ENCODE assay signal across 8 cellular contexts in the genomic region with DNA sequence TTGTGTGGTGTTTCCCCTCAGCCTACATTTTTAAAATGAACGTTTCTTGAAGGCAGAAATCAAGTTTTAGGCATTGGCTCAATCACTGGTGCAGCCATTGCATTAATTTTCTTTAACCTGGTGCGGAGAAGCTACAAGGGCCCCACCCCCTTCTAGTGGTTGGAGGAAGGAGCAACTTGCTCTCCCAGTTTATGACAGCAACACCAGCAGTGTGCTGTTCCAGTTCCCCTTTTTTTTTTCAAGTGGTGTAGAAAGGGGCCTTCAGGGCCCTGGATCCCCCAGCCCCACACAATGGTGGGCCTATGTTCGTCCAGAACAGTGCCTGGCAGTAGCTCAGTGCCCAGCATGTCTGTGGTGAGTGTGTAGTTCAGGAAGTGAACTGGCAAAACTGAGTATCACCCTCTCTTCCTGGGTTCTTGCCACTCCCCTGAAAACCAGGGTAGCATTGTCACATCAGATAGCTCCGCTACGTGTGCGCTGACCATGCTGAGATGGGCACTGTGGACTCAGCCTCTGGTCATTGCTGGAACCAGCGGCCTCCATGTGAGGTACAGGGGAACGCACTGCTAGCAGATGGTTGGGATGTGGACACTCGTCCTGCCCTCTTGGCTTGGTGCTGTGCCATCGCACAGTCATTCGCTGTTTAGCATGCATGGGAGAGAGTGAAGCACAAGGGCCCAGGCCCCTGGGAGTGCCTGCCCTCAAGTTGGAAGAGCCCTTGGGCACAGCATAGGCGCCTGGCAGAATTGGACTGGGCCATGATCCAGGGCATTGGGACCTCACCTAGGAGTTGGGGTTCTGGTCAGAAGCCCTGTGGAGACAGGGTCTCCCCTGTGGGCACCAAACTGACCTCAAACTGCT. TPM values are rescaled to one million over a fixed set of nuclear protein-coding genes. Genes with fewer than 3 reads are reported as not detected.
DNase-seq lines count a peak whose midpoint lies in the region; ATAC-seq and TF ChIP-seq lines count a peak whose summit lies in the region.

No MANE protein-coding gene starts in this region.

- peaks cover 74% of the 10 kb centered on the region for H4K20me1 ChIP-seq in GM23248 (ENCODE audit: insufficient read depth)
- peaks cover 67% of the 10 kb centered on the region for H4K20me1 ChIP-seq in OCI-LY7 (ENCODE audit: insufficient read depth, low read length)

- H3K36me3 ChIP-seq in GM23248 (ENCODE audit: low read depth) (peaks cover 5% of the 10 kb centered on the region; the same call in 1 of the 2 replicates), OCI-LY7 (ENCODE audit: insufficient read depth, low read length) (peaks cover 94% of the 10 kb centered on the region), gastrocnemius medialis (no peaks in the 10 kb centered on the region)

- POLR2A ChIA-PET in OCI-LY7 (lab: Charles Lee) = interaction anchor here (0.7 kb wide), 1 partner anchor 36 kb away, joined by 3 read pairs; no protein-coding TSS in a partner anchor

- H3K79me2 ChIP-seq in GM23248 (ENCODE audit: insufficient read depth) (peaks cover 100% of the 10 kb centered on the region), OCI-LY7 (ENCODE audit: insufficient read depth, low read depth, low read length) (peaks cover 100% of the 10 kb centered on the region)

- H2AFZ ChIP-seq in GM23248 = no peak overlapping the region
- H2AFZ ChIP-seq in OCI-LY7 (ENCODE audit: low read length) = no peak overlapping the region

- WGBS in GM23248 (ENCODE audit: low coverage in 1 of 2, low lambda C conversion rate in 2 of 2, missing lambda C conversion rate in 2 of 2), 2 experiments = 60 to 61% methylated on average over 12 of the region's 12 CpGs

- no peaks in the 10 kb centered on the region for H3K27me3 ChIP-seq in GM23248 (replicated peaks; ENCODE audit: insufficient read depth)
- no peaks in the 10 kb centered on the region for H3K27me3 ChIP-seq in gastrocnemius medialis

- no TSS peak for BruUV-seq in OCI-LY7 (replicated peaks; lab: Mats Ljungman, UMichigan)

- TF ChIP-seq POLR2A in gastrocnemius medialis (IDR thresholded peaks at IDR 0.05) = no peak

- H3K4me2 ChIP-seq in GM23248 (ENCODE audit: unreplicated experiment) = peak overlapping the region; percentile 12
- H3K4me2 ChIP-seq in OCI-LY7 (ENCODE audit: low read length) = peak overlapping the region; percentile 48

- peaks cover 72% of the 10 kb centered on the region for H3K4me1 Mint-ChIP-seq in endothelial cell (ENCODE audit: unreplicated experiment)

- TF ChIP-seq CTCF in OCI-LY7 (conservative IDR thresholded peaks at IDR 0.05; ENCODE audit: low read length) (no peak), endothelial cell (IDR thresholded peaks at IDR 0.05; ENCODE audit: unreplicated experiment) (no peak), gastrocnemius medialis (IDR thresholded peaks at IDR 0.05 in 4 of 5, conservative IDR thresholded peaks at IDR 0.05 in 1 of 5) (no peak), foreskin fibroblast (IDR thresholded peaks at IDR 0.05; ENCODE audit: low read depth, low read length) (no peak), GM13977 (IDR thresholded peaks at IDR 0.05; ENCODE audit: extremely low read depth, insufficient read depth, missing control alignments) (no peak)

- H3K36me3 Mint-ChIP-seq in endothelial cell (ENCODE audit: low read depth, unreplicated experiment) = peaks cover 18% of the 10 kb centered on the region

- H3K27ac ChIP-seq in GM23248 (peak overlapping the region; percentile 93), OCI-LY7 (ENCODE audit: low read depth, low read length, poor library complexity, severe bottlenecking) (no peak overlapping the region), gastrocnemius medialis (peak overlapping the region; percentile 34 to 93 (median 46))

- H3K4me3 ChIP-seq in GM23248 (no peak overlapping the region), OCI-LY7 (ENCODE audit: low read depth, low read length, poor library complexity, severe bottlenecking) (peak overlapping the region; percentile 27), gastrocnemius medialis (no peak overlapping the region), foreskin fibroblast (ENCODE audit: low read depth in 1 of 2, low read length in 2 of 2) (no peak overlapping the region)

- H3K9me2 ChIP-seq in GM23248 (ENCODE audit: insufficient read depth) = no peaks in the 10 kb centered on the region
- no peaks in the 10 kb centered on the region for H3K9me2 ChIP-seq in OCI-LY7 (ENCODE audit: insufficient read depth, low read length)

- in situ Hi-C loops in GM23248 (cut with MboI) = no loop called here
- in situ Hi-C loops in gastrocnemius medialis (cut with MboI; ENCODE audit: low sequenced_read_pairs in 4 of 4) = loop anchor here in 1 of 4 donors (25.0 kb wide), 1 partner anchor 327 kb away; no protein-coding TSS in a partner anchor
- in situ Hi-C loops in GM13977 (cut with MboI; ENCODE audit: low pct_unique_long_range_greater_than_20kb, low sequenced_read_pairs, unreplicated experiment) = no loop called here

- CTCF ChIA-PET in OCI-LY7 (lab: Charles Lee; ENCODE audit: unreplicated experiment) = no interaction called here

- H3K4me3 Mint-ChIP-seq in endothelial cell (ENCODE audit: unreplicated experiment) = peak overlapping the region; percentile 77

- peak; percentile 36 for DNase-seq in GM23248
- DNase-seq in OCI-LY7 (ENCODE audit: low spot score) = peak; percentile 54
- DNase-seq in endothelial cell (ENCODE audit: low spot score) = no peak
- peak in 1 of 2 donors; percentile 31 for DNase-seq in gastrocnemius medialis
- no peak for DNase-seq in foreskin fibroblast
- DNase-seq in GM13977 (ENCODE audit: low spot score) = no peak
- DNase-seq in central memory CD4-positive, alpha-beta T cell = no peak
- DNase-seq in NCI-H748 treated with DMSO at 0.1 percent for 48 hours (lab: John Stamatoyannopoulos, UW) = no peak

- H3K9me3 Mint-ChIP-seq in endothelial cell (ENCODE audit: unreplicated experiment) = no peaks in the 10 kb centered on the region

- H3F3A ChIP-seq in GM23248 (ENCODE audit: insufficient read depth) = peaks cover 66% of the 10 kb centered on the region

- H3K4me1 ChIP-seq in GM23248 (ENCODE audit: insufficient read depth) (peaks cover 75% of the 10 kb centered on the region), OCI-LY7 (ENCODE audit: insufficient read depth, low read length, poor library complexity, severe bottlenecking) (peaks cover 57% of the 10 kb centered on the region), gastrocnemius medialis (peaks cover 78 to 81% of the 10 kb centered on the region in 2 donors)

- no peak for ATAC-seq in gastrocnemius medialis

- intact Hi-C loops in OCI-LY7 (cut with micrococcal nuclease; ENCODE audit: unreplicated experiment) = no loop called here
- intact Hi-C loops in gastrocnemius medialis (cut with DNase I; ENCODE audit: low total_unique reads) = loop anchor here (10.0 kb wide), 4 partner anchors 145 to 1535 kb away; a partner anchor contains a TSS

- H3K9me3 ChIP-seq in GM23248 (ENCODE audit: low read depth) = no peaks in the 10 kb centered on the region
- peaks cover 18% of the 10 kb centered on the region for H3K9me3 ChIP-seq in OCI-LY7 (ENCODE audit: low read length)
- peaks cover 0 to 6% (median 0%) of the 10 kb centered on the region in 3 donors for H3K9me3 ChIP-seq in gastrocnemius medialis

- peaks cover 14% of the 10 kb centered on the region for H3K27me3 Mint-ChIP-seq in endothelial cell (ENCODE audit: unreplicated experiment)

- H3K27ac Mint-ChIP-seq in endothelial cell (ENCODE audit: unreplicated experiment) = peak overlapping the region; percentile 63

- peak overlapping the region; percentile 98 for H3K9ac ChIP-seq in GM23248

RNA-seq across cellular contexts. Expression of a gene that starts 7.2 kb away (rescaled TPM):
- total RNA-seq in GM23248 (2014; rRNA removed; shearing (Covaris generic)) = 259 and 292 TPM in 2 replicates
- polyA plus RNA-seq in GM23248 (2016; fragmentation: Nextera tagmentation; extraction: Ambion mirVana) = 656 and 698 TPM in 2 replicates
- 125 and 163 TPM in 2 replicates for total RNA-seq in OCI-LY7 (2014; rRNA removed; shearing (Covaris generic))
- total RNA-seq in OCI-LY7 (2022) (311 and 322 TPM in 2 replicates), endothelial cell (ENCODE audit: unreplicated experiment) (393 TPM), gastrocnemius medialis (100 to 1,000 TPM; 234 to 422 (median 306) TPM)

RNA-seq across cellular contexts. Expression of a gene that starts 13.4 kb away (rescaled TPM):
- 11.6 and 15.6 TPM in 2 replicates for total RNA-seq in GM23248 (2014; rRNA removed; shearing (Covaris generic))
- 19.9 and 23.4 TPM in 2 replicates for polyA plus RNA-seq in GM23248 (2016; fragmentation: Nextera tagmentation; extraction: Ambion mirVana)
- total RNA-seq in OCI-LY7 (2014; rRNA removed; shearing (Covaris generic)) = 33.3 and 33.4 TPM in 2 replicates
- total RNA-seq in OCI-LY7 (2022) (30.7 and 32.2 TPM in 2 replicates), endothelial cell (ENCODE audit: unreplicated experiment) (23.2 TPM), gastrocnemius medialis (10 to 100 TPM in 1 of 4 donors, 1 to 10 TPM in 3; 5.9 to 11.0 (median 7.8) TPM)

RNA-seq across cellular contexts. Expression of a gene that starts 19.3 kb away (rescaled TPM):
- 57.5 and 84.4 TPM in 2 replicates for total RNA-seq in GM23248 (2014; rRNA removed; shearing (Covaris generic))
- 94.4 and 95.1 TPM in 2 replicates for polyA plus RNA-seq in GM23248 (2016; fragmentation: Nextera tagmentation; extraction: Ambion mirVana)
- total RNA-seq in OCI-LY7 (2014; rRNA removed; shearing (Covaris generic)) = 92.8 and 99.5 TPM in 2 replicates
- 46.3 and 50.0 TPM in 2 replicates for total RNA-seq in OCI-LY7 (2022)
- 47.5 TPM for total RNA-seq in endothelial cell (ENCODE audit: unreplicated experiment)
- total RNA-seq in gastrocnemius medialis = 100 to 1,000 TPM in 1 of 4 donors, 10 to 100 TPM in 3; 64.7 to 123 (median 74.2) TPM

RNA-seq across cellular contexts. Expression of a gene that starts 50.3 kb away (rescaled TPM):
- 324 and 340 TPM in 2 replicates for total RNA-seq in GM23248 (2014; rRNA removed; shearing (Covaris generic))
- polyA plus RNA-seq in GM23248 (2016; fragmentation: Nextera tagmentation; extraction: Ambion mirVana) = 554 and 574 TPM in 2 replicates
- 197 and 201 TPM in 2 replicates for total RNA-seq in OCI-LY7 (2014; rRNA removed; shearing (Covaris generic))
- total RNA-seq in OCI-LY7 (2022) = 131 and 154 TPM in 2 replicates
- 280 TPM for total RNA-seq in endothelial cell (ENCODE audit: unreplicated experiment)
- 100 to 1,000 TPM; 161 to 230 (median 183) TPM for total RNA-seq in gastrocnemius medialis

RNA-seq across cellular contexts. Expression of a gene that starts 60.0 kb away (rescaled TPM):
- 0.54 and 2.7 TPM in 2 replicates for total RNA-seq in GM23248 (2014; rRNA removed; shearing (Covaris generic))
- polyA plus RNA-seq in GM23248 (2016; fragmentation: Nextera tagmentation; extraction: Ambion mirVana) = 0.08 and 0.14 TPM in 2 replicates
- 0.22 and 0.31 TPM in 2 replicates for total RNA-seq in OCI-LY7 (2014; rRNA removed; shearing (Covaris generic))
- total RNA-seq in OCI-LY7 (2022) (0.53 and 0.80 TPM in 2 replicates), endothelial cell (ENCODE audit: unreplicated experiment) (13.0 TPM), gastrocnemius medialis (under 1 TPM in 2 of 4 donors, not detected in 2; 0.26 to 0.64 TPM)

Comparison
In these comparisons a context has a peak if more than half of its experiments do, and no peak if none do; other contexts are left out.
1. DNase-seq: peak in GM23248 (single experiment) and OCI-LY7 (single experiment); none in endothelial cell (single experiment), foreskin fibroblast (0 of 2), GM13977 (single experiment), central memory CD4-positive, alpha-beta T cell (single experiment) and NCI-H748 treated with DMSO at 0.1 percent for 48 hours (single experiment).